15 cellular contexts compared by ENCODE assay signal in the genomic region with DNA sequence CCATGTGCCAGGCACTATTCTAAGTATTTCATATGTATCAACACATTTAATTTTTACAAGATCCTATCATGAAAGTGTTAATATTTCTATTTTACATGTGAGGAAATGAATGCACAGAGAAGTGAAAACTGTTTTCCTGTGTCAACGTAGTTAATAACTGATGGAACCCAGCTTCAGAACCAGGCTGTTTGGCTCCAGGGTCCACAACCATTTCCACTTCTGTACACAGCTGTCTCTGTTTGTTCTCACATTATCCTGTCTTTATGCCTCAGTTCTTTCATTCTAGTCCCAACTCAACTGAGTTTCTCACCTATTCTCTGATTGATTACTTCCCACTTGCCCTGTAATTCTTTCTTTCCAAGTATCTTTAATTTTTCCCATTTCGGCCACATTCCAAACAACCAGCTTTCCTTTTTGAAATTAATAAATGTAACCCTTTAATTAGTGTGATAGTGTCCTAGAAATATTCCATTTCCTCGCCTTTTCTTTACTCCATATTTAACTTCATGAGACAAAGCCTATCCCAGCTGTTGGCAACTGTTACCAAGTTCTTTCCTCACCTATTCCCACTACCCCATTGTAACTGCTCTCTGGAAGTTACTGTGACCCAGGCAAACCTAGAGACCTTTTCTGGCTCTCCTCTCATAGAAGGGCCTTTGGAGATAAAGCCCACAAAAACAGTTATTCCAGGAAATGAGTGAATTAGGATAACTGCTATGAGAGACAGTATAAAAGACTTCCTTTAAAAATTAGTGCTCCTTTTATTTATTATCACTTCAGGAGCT.
DNase-seq lines count a peak whose midpoint lies in the region; ATAC-seq and TF ChIP-seq lines count a peak whose summit lies in the region.
"Had no signal": no experiment of that assay in that cellular context is flagged by ENCODE, and none has a peak within 500 bp of the region (broad histone marks: within the 10 kb centered on the region; RNA-seq: fewer than 3 reads in every experiment).

No MANE protein-coding gene starts in this region.

- no peaks in the 10 kb centered on the region for H3K9me3 ChIP-seq in ovary
- H3K9me3 ChIP-seq: Caco-2 had no signal

- no peak for TF ChIP-seq EP300 in ovary (IDR thresholded peaks at IDR 0.05)

- no peaks in the 10 kb centered on the region for H3K27me3 ChIP-seq in ovary

- ATAC-seq in GM18870 (IDR thresholded peaks at IDR 0.05; ENCODE audit: unreplicated experiment) (no peak), GM21576 (IDR thresholded peaks at IDR 0.05; ENCODE audit: unreplicated experiment) (no peak)
- ATAC-seq: CD8-positive, alpha-beta T cell; GM12878 had no signal

- H3K36me3 ChIP-seq in ovary = no peaks in the 10 kb centered on the region

- H3K27ac ChIP-seq in ovary = no peak overlapping the region
- H3K27ac ChIP-seq: 22Rv1 had no signal

- WGBS in ovary, 3 donors = 45 to 71% (median 54%) methylated on average over 3 of the region's 3 CpGs

- no peak for TF ChIP-seq CTCF in ovary (IDR thresholded peaks at IDR 0.05)

- H3K4me1 ChIP-seq in ovary (ENCODE audit: insufficient read depth) = no peaks in the 10 kb centered on the region

- no peak for TF ChIP-seq POLR2A in ovary (IDR thresholded peaks at IDR 0.05)

- intact Hi-C loops in ovary (cut with DNase I) = no loop called here

- H3K4me3 ChIP-seq in ovary = no peak overlapping the region
- H3K4me3 ChIP-seq: GM12878 had no signal

- peak; percentile 40 for DNase-seq in DMS53 (lab: John Stamatoyannopoulos, UW)
- DNase-seq in DMS53 treated with DMSO at 0.1 percent for 48 hours (lab: John Stamatoyannopoulos, UW; ENCODE audit: unreplicated experiment) = no peak
- peak; percentile 38 for DNase-seq in COLO668 (lab: John Stamatoyannopoulos, UW; ENCODE audit: unreplicated experiment)
- peak; percentile 76 for DNase-seq in NCI-H69 (lab: John Stamatoyannopoulos, UW)
- peak; percentile 1 for DNase-seq in UCSD-AML1 (lab: John Stamatoyannopoulos, UW; ENCODE audit: unreplicated experiment)
- no peak for DNase-seq in ovary
- DNase-seq: Caco-2; CD8-positive, alpha-beta T cell; DMS79; GOT3; H9 had no signal

Comparison
In these comparisons a context has a peak if more than half of its experiments do, and no peak if none do; other contexts are left out.
1. DNase-seq: peak in DMS53 (single experiment), COLO668 (single experiment), NCI-H69 (single experiment) and UCSD-AML1 (single experiment); none in DMS53 treated with DMSO at 0.1 percent for 48 hours (single experiment) and ovary (0 of 5).